ENCODE assay signal across 10 cellular contexts in genomic region chr9:88258012-88258411, GRCh38.
DNase-seq lines count a peak whose midpoint lies in the region; ATAC-seq and TF ChIP-seq lines count a peak whose summit lies in the region.
"Had no signal": no experiment of that assay in that cellular context is flagged by ENCODE, and none has a peak within 500 bp of the region (broad histone marks: within the 10 kb centered on the region; RNA-seq: fewer than 3 reads in every experiment).

No MANE protein-coding gene starts in this region.

- H3K4me3 ChIP-seq in astrocyte of the spinal cord (ENCODE audit: low read depth, low read length) = no peak overlapping the region
- H3K4me3 ChIP-seq in psoas muscle = no peak overlapping the region
- H3K4me3 ChIP-seq in Peyer's patch = no peak overlapping the region
- H3K4me3 ChIP-seq: SJSA1 had no signal

- intact Hi-C loops in left ventricle myocardium superior (cut with micrococcal nuclease) (no loop called here), psoas muscle (cut with DNase I) (no loop called here)

- CTCF ChIA-PET in activated CD4-positive, alpha-beta memory T cell treated with anti-CD3 and anti-CD28 coated beads, Interleukin-2, amount 10 ng/mL, durations not matched to agents 7 days and 5 days (lab: Charles Lee) = no interaction called here

- H3K9me3 Mint-ChIP-seq in activated CD4-positive, alpha-beta memory T cell treated with anti-CD3 and anti-CD28 coated beads, Interleukin-2, amount 10 ng/mL, durations not matched to agents 7 days and 5 days = peaks cover 4% of the 10 kb centered on the region

- H3K36me3 ChIP-seq in psoas muscle (ENCODE audit: insufficient read depth in 1 of 2, low read depth in 1 of 2) = no peaks in the 10 kb centered on the region
- no peaks in the 10 kb centered on the region for H3K36me3 ChIP-seq in Peyer's patch
- H3K36me3 ChIP-seq: SJSA1 had no signal

- peaks cover 7% of the 10 kb centered on the region for H3K27me3 Mint-ChIP-seq in activated CD4-positive, alpha-beta memory T cell treated with anti-CD3 and anti-CD28 coated beads, Interleukin-2, amount 10 ng/mL, durations not matched to agents 7 days and 5 days

- 6 to 12% (median 11%) methylated on average over 2 of the region's 2 CpGs for WGBS in psoas muscle, 3 donors

- POLR2A ChIA-PET in activated CD4-positive, alpha-beta memory T cell treated with anti-CD3 and anti-CD28 coated beads, Interleukin-2, amount 10 ng/mL, durations not matched to agents 7 days and 5 days (lab: Charles Lee) = no interaction called here

- no peak overlapping the region for H3K27ac Mint-ChIP-seq in activated CD4-positive, alpha-beta memory T cell treated with anti-CD3 and anti-CD28 coated beads, Interleukin-2, amount 10 ng/mL, durations not matched to agents 7 days and 5 days

- no peaks in the 10 kb centered on the region for H3K27me3 ChIP-seq in psoas muscle (ENCODE audit: insufficient read depth in 3 of 3, low read length in 2 of 3)
- H3K27me3 ChIP-seq in Peyer's patch = no peaks in the 10 kb centered on the region
- H3K27me3 ChIP-seq: SJSA1 had no signal

- peak; percentile 83 for ATAC-seq in left ventricle myocardium superior
- no peak for ATAC-seq in psoas muscle
- ATAC-seq in GM21360 (IDR thresholded peaks at IDR 0.05; ENCODE audit: unreplicated experiment) = no peak

- no peaks in the 10 kb centered on the region for H3K36me3 Mint-ChIP-seq in activated CD4-positive, alpha-beta memory T cell treated with anti-CD3 and anti-CD28 coated beads, Interleukin-2, amount 10 ng/mL, durations not matched to agents 7 days and 5 days (ENCODE audit: low read depth)

- H3K9me3 ChIP-seq in psoas muscle (peaks cover 5% of the 10 kb centered on the region), Peyer's patch (no peaks in the 10 kb centered on the region)
- H3K9me3 ChIP-seq: SJSA1 had no signal

- H3K27ac ChIP-seq in psoas muscle = no peak overlapping the region
- peak overlapping the region in 1 of 4 donors; percentile 31 for H3K27ac ChIP-seq in Peyer's patch
- H3K27ac ChIP-seq: SJSA1 had no signal

- H3K4me3 Mint-ChIP-seq in activated CD4-positive, alpha-beta memory T cell treated with anti-CD3 and anti-CD28 coated beads, Interleukin-2, amount 10 ng/mL, durations not matched to agents 7 days and 5 days = no peak overlapping the region

- no peaks in the 10 kb centered on the region for H3K4me1 Mint-ChIP-seq in activated CD4-positive, alpha-beta memory T cell treated with anti-CD3 and anti-CD28 coated beads, Interleukin-2, amount 10 ng/mL, durations not matched to agents 7 days and 5 days

- peak; percentile 86 for DNase-seq in GM03348 (ENCODE audit: low spot score)
- peak; percentile 68 for DNase-seq in astrocyte of the spinal cord (ENCODE audit: low read depth, low spot score)
- peak; percentile 56 for DNase-seq in left ventricle myocardium superior
- peak; percentile 27 to 54 for DNase-seq in psoas muscle
- no peak for DNase-seq in Peyer's patch
- no peak for DNase-seq in NCI-H82 treated with DMSO at 0.1 percent for 48 hours (lab: John Stamatoyannopoulos, UW; ENCODE audit: unreplicated experiment)
- no peak for DNase-seq in activated CD4-positive, alpha-beta memory T cell treated with anti-CD3 and anti-CD28 coated beads, Interleukin-2, amount 10 ng/mL, durations not matched to agents 7 days and 5 days
- DNase-seq: DND-41 had no signal

- in situ Hi-C loops in astrocyte of the spinal cord (cut with HindIII; ENCODE audit: low sequenced_read_pairs) = no loop called here

- TF ChIP-seq CTCF in astrocyte of the spinal cord (IDR thresholded peaks at IDR 0.05; ENCODE audit: low read depth, low read length) = no peak
- no peak for TF ChIP-seq CTCF in psoas muscle (IDR thresholded peaks at IDR 0.05)
- no peak for TF ChIP-seq CTCF in Peyer's patch (IDR thresholded peaks at IDR 0.05)

- no peak for TF ChIP-seq POLR2A in Peyer's patch (IDR thresholded peaks at IDR 0.05)

- H3K4me1 ChIP-seq in psoas muscle (no peaks in the 10 kb centered on the region), Peyer's patch (no peaks in the 10 kb centered on the region)

Comparison
In these comparisons a context has a peak if more than half of its experiments do, and no peak if none do; other contexts are left out.
1. DNase-seq: peak in GM03348 (single experiment), astrocyte of the spinal cord (single experiment), left ventricle myocardium superior (single experiment) and psoas muscle (2 of 2); none in Peyer's patch (0 of 3), NCI-H82 treated with DMSO at 0.1 percent for 48 hours (single experiment) and activated CD4-positive, alpha-beta memory T cell treated with anti-CD3 and anti-CD28 coated beads, Interleukin-2, amount 10 ng/mL, durations not matched to agents 7 days and 5 days (single experiment).